20 cellular contexts compared by ENCODE assay signal in the genomic region with DNA sequence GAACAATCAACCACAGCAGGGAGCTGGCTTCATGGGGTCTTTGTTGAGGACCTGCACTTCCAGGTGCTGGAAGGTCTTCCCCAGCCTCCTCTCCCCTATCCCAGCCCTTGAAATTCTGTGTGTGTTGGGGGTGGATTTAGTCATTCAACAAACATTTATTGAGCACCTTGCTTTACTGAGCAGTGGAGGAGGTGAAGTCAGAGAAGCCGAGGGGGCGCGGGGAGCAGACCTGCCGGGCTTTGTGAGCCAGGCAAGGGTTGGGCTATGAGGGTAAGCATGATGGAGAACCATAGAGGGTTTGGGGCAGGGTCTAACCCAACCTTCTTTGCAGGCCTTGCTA. TPM values are rescaled to one million over a fixed set of nuclear protein-coding genes. Genes with fewer than 3 reads are reported as not detected.
DNase-seq lines count a peak whose midpoint lies in the region; ATAC-seq and TF ChIP-seq lines count a peak whose summit lies in the region.
"Had no signal": no experiment of that assay in that cellular context is flagged by ENCODE, and none has a peak within 500 bp of the region (broad histone marks: within the 10 kb centered on the region; RNA-seq: fewer than 3 reads in every experiment).

No MANE protein-coding gene starts in this region.

- DNase-seq in DMS53 (lab: John Stamatoyannopoulos, UW) (peak; percentile 65), DMS53 treated with DMSO at 0.1 percent for 48 hours (lab: John Stamatoyannopoulos, UW; ENCODE audit: unreplicated experiment) (no peak), body of pancreas (no peak), osteocyte (ENCODE audit: extremely low spot score, unreplicated experiment) (no peak), T-helper 9 cell (no peak), NCI-H1092 (lab: John Stamatoyannopoulos, UW) (no peak)
- DNase-seq: cortex of kidney, NCI-H2081 treated with DMSO at 0.1 percent for 48 hours, NCI-H774 had no signal

- H3K9me3 ChIP-seq in body of pancreas, result no peaks in the 10 kb centered on the region
- H3K9me3 ChIP-seq: esophagus muscularis mucosa, heart left ventricle, psoas muscle, testis had no signal

- no peaks in the 10 kb centered on the region for H3K9me3 Mint-ChIP-seq in osteocyte (ENCODE audit: unreplicated experiment)
- H3K9me3 Mint-ChIP-seq: activated CD4-positive, alpha-beta T cell treated with anti-CD3 and anti-CD28 coated beads, Interleukin-2, amount 10 ng/mL, durations not matched to agents 24 days and 14 days; T-helper 2 cell treated with Interferon-gamma antibody and Interleukin-4, amounts not matched to agents 5 μg/mL and 100 μg/mL, for 36 hours had no signal

- TF ChIP-seq CTCF in KMS-11 (conservative IDR thresholded peaks at IDR 0.05; ENCODE audit: low read depth, low read length), result peak; percentile 61; the same call in 1 of the 2 replicates
- TF ChIP-seq CTCF in body of pancreas (IDR thresholded peaks at IDR 0.05), result peak in 1 of 7 experiments; percentile 5
- TF ChIP-seq CTCF in osteocyte (IDR thresholded peaks at IDR 0.05), result peak; percentile 34

- H2AFZ ChIP-seq in KMS-11 (ENCODE audit: low read depth), result no peak overlapping the region; the same call in 1 of the 2 replicates

- no peaks in the 10 kb centered on the region for H4K20me1 ChIP-seq in KMS-11 (ENCODE audit: insufficient read depth)

- H3K9ac ChIP-seq in KMS-11, result no peak overlapping the region

- intact Hi-C loops in body of pancreas (cut with DNase I), result no loop called here

- H3K4me1 ChIP-seq in KMS-11 (ENCODE audit: low read depth, poor library complexity, severe bottlenecking) (no peaks in the 10 kb centered on the region), body of pancreas (peaks cover 9% of the 10 kb centered on the region)
- H3K4me1 ChIP-seq: psoas muscle had no signal

- H3K27ac Mint-ChIP-seq in osteocyte (ENCODE audit: unreplicated experiment), result no peak overlapping the region
- H3K27ac Mint-ChIP-seq: activated CD4-positive, alpha-beta T cell treated with anti-CD3 and anti-CD28 coated beads, Interleukin-2, amount 10 ng/mL, durations not matched to agents 24 days and 14 days; T-helper 2 cell treated with Interferon-gamma antibody and Interleukin-4, amounts not matched to agents 5 μg/mL and 100 μg/mL, for 36 hours had no signal

- H3K27ac ChIP-seq in KMS-11 (no peak overlapping the region), body of pancreas (no peak overlapping the region)
- H3K27ac ChIP-seq: heart left ventricle, psoas muscle, testis had no signal

- no peak overlapping the region for H3K4me3 Mint-ChIP-seq in osteocyte (ENCODE audit: unreplicated experiment)
- H3K4me3 Mint-ChIP-seq: activated CD4-positive, alpha-beta T cell treated with anti-CD3 and anti-CD28 coated beads, Interleukin-2, amount 10 ng/mL, durations not matched to agents 24 days and 14 days; T-helper 2 cell treated with Interferon-gamma antibody and Interleukin-4, amounts not matched to agents 5 μg/mL and 100 μg/mL, for 36 hours had no signal

- WGBS in body of pancreas, 2 donors, result 12 to 40% methylated on average over 1 to 4 of the region's 4 CpGs

- H3K4me2 ChIP-seq in KMS-11, result no peak overlapping the region

- TF ChIP-seq POLR2A in body of pancreas (IDR thresholded peaks at IDR 0.05), result no peak

- H3K36me3 Mint-ChIP-seq in osteocyte (ENCODE audit: unreplicated experiment), result no peaks in the 10 kb centered on the region

- H3K79me2 ChIP-seq in KMS-11 (ENCODE audit: insufficient read depth, low read depth), result no peaks in the 10 kb centered on the region

- H3K36me3 ChIP-seq in KMS-11 (ENCODE audit: insufficient read depth), result no peaks in the 10 kb centered on the region
- H3K36me3 ChIP-seq in body of pancreas (replicated peaks in 1 of 2; ENCODE audit: insufficient read depth in 1 of 2, low read depth in 2 of 2), result no peaks in the 10 kb centered on the region
- H3K36me3 ChIP-seq: esophagus muscularis mucosa, heart left ventricle had no signal

- no peaks in the 10 kb centered on the region for H3K27me3 Mint-ChIP-seq in osteocyte (ENCODE audit: unreplicated experiment)
- H3K27me3 Mint-ChIP-seq: activated CD4-positive, alpha-beta T cell treated with anti-CD3 and anti-CD28 coated beads, Interleukin-2, amount 10 ng/mL, durations not matched to agents 24 days and 14 days had no signal

- H3K4me1 Mint-ChIP-seq in osteocyte (ENCODE audit: unreplicated experiment), result peaks cover 6% of the 10 kb centered on the region

- ATAC-seq in body of pancreas, result peak; percentile 9
- ATAC-seq in HG02623 (IDR thresholded peaks at IDR 0.05; ENCODE audit: unreplicated experiment), result no peak

- H3K27me3 ChIP-seq in KMS-11 (ENCODE audit: insufficient read depth, low read depth) (peaks cover 46% of the 10 kb centered on the region), body of pancreas (no peaks in the 10 kb centered on the region)
- H3K27me3 ChIP-seq: esophagus muscularis mucosa, heart left ventricle, testis had no signal

- H3K4me3 ChIP-seq in KMS-11 (IDR thresholded peaks at IDR 0.05; ENCODE audit: insufficient read depth, low read depth, low read length) (no peak overlapping the region), body of pancreas (no peak overlapping the region)
- H3K4me3 ChIP-seq: esophagus muscularis mucosa, heart left ventricle, psoas muscle, testis had no signal

RNA-seq across cellular contexts. Expression of a gene that starts 3.5 kb away (rescaled TPM):
- not detected for total RNA-seq in body of pancreas
- total RNA-seq in osteocyte, result not detected in 2 replicates
- total RNA-seq: activated CD4-positive, alpha-beta T cell treated with anti-CD3 and anti-CD28 coated beads, Interleukin-2, amount 10 ng/mL, durations not matched to agents 24 days and 14 days; esophagus muscularis mucosa; heart left ventricle; kidney epithelial cell; psoas muscle; Right ventricle myocardium inferior; testis had no signal

RNA-seq across cellular contexts. Expression of a gene that starts 6.6 kb away (rescaled TPM):
- total RNA-seq in body of pancreas (10 to 100 TPM; 38.4 to 75.8 TPM), osteocyte (37.0 and 39.8 TPM in 2 replicates)

RNA-seq across cellular contexts. Expression of a gene that starts 8.4 kb away (rescaled TPM):
- total RNA-seq in body of pancreas (1 to 10 TPM; 3.4 to 8.2 TPM), osteocyte (10.4 and 11.6 TPM in 2 replicates)

RNA-seq across cellular contexts. Expression of a gene that starts 17.0 kb away (rescaled TPM):
- total RNA-seq in body of pancreas, result 1 to 10 TPM; 4.2 to 8.2 TPM
- 54.2 and 58.2 TPM in 2 replicates for total RNA-seq in osteocyte

RNA-seq across cellular contexts. Expression of a gene that starts 20.2 kb away (rescaled TPM):
- total RNA-seq in body of pancreas (1 to 10 TPM; 2.6 to 3.3 TPM), osteocyte (21.5 and 22.1 TPM in 2 replicates)
- total RNA-seq: HT-29 had no signal
